In the genomic region with DNA sequence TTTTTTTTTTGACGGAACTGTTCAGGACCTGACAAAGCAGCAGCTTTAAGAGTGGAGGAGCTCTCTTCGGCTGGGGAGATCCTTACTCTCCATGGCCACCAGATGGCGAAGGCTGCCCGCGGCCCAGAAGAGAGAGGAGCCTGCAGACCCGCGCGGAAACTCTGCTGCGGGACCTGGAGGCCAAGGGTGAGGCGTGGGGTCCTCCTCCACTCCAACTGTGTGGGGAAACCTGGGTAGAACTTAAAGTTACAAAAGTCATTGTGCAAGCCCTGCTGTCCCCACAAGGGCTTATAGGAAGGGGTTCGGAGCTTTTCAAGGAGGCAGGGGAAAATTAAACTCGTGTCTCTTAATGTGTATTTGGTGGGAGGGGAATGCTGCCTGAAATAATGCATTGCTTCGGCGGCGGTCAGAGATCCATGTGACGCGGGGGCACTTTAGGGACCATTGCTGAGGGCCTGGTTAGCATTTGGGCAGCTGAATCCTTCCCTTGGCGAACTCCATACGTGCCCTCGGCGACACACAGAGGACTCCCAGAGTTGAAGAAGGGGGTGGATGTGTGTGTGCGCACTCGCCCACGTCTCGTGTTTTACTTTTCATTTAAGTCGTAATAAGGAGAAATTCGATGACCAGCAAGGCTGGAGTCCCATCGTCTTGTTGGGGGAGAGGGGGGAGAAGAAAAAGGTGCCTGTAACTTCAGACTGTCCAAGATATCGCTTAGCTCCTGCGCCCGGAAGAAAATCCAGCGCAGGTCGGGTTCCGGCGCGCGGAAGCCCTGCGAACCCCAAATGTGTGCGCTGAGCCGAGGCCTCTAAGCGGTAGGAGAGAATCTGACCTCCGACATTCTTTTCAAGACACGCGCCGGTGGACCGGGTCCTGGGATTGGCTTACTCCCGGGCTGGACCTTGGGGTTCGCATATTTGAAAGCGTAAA, we compare ENCODE assay signal across 8 cellular contexts. TPM values are rescaled to one million over a fixed set of nuclear protein-coding genes. Genes with fewer than 3 reads are reported as not detected.
DNase-seq lines count a peak whose midpoint lies in the region; ATAC-seq and TF ChIP-seq lines count a peak whose summit lies in the region.

No MANE protein-coding gene starts in this region.

- peak; percentile 84 for TF ChIP-seq CTCF in CD14-positive monocyte (IDR thresholded peaks at IDR 0.05)

- H3K27me3 Mint-ChIP-seq in CD14-positive monocyte (ENCODE audit: low read depth in 3 of 3) = peaks cover 71 to 82% (median 77%) of the 10 kb centered on the region in 3 donors

- H3K27me3 ChIP-seq in mucosa of rectum (ENCODE audit: control insufficient read depth in 2 of 2, insufficient read depth in 2 of 2, low read length in 2 of 2) = peaks cover 45 to 49% of the 10 kb centered on the region in 2 donors

- DNase-seq in CD14-positive monocyte (ENCODE audit: low spot score) (peak; percentile 61), NOMO-1 treated with DMSO at 0.1 percent for 48 hours (lab: John Stamatoyannopoulos, UW; ENCODE audit: unreplicated experiment) (peak; percentile 85), activated T-cell treated with anti-CD3 and anti-CD28 coated beads for 1 hour (ENCODE audit: low read depth) (peak; percentile 66), epidermal melanocyte (ENCODE audit: insufficient read length, low spot score) (peak; percentile 92)
- DNase-seq in stimulated activated CD8-positive, alpha-beta memory T cell treated with anti-CD3 and anti-CD28 coated beads, Interleukin-4, amount 100 ng/mL, for 24 hours (ENCODE audit: low read depth) = peak; percentile 69

- peak overlapping the region; percentile 32 to 36 for H3K9ac ChIP-seq in mucosa of rectum (ENCODE audit: low read depth in 1 of 2, low read length in 2 of 2)

- H3K4me3 Mint-ChIP-seq in CD14-positive monocyte = peak overlapping the region; percentile 97 to 100

- H3K27ac ChIP-seq in mucosa of rectum (ENCODE audit: low read depth in 2 of 2, low read length in 2 of 2) = no peak overlapping the region

- ATAC-seq in GM19328 (IDR thresholded peaks at IDR 0.05; ENCODE audit: unreplicated experiment) = peak; percentile 96
- peak; percentile 96 for ATAC-seq in HG03457 (IDR thresholded peaks at IDR 0.05; ENCODE audit: unreplicated experiment)

- H3K4me1 ChIP-seq in mucosa of rectum (ENCODE audit: control insufficient read depth in 2 of 2, insufficient read depth in 2 of 2, low read length in 2 of 2) = peaks cover 15 to 23% of the 10 kb centered on the region in 2 donors

- no peaks in the 10 kb centered on the region for H3K36me3 ChIP-seq in mucosa of rectum (ENCODE audit: control insufficient read depth in 2 of 2, insufficient read depth in 2 of 2, low read length in 2 of 2)

- H3K27ac Mint-ChIP-seq in CD14-positive monocyte = peak overlapping the region in 3 of 7 donors; percentile 46 to 77 (median 59)

- H3K36me3 Mint-ChIP-seq in CD14-positive monocyte = peaks cover 8 to 16% of the 10 kb centered on the region in 2 donors

- H3K9me3 Mint-ChIP-seq in CD14-positive monocyte = peaks cover 0 to 27% (median 14%) of the 10 kb centered on the region in 7 donors

- H3K9me3 ChIP-seq in mucosa of rectum (ENCODE audit: control insufficient read depth in 2 of 2, low read length in 2 of 2) = no peaks in the 10 kb centered on the region

- H3K4me1 Mint-ChIP-seq in CD14-positive monocyte = peaks cover 37% of the 10 kb centered on the region

- peak overlapping the region; percentile 79 to 82 for H3K4me3 ChIP-seq in mucosa of rectum (ENCODE audit: low read length in 2 of 2)

- intact Hi-C loops in CD14-positive monocyte (cut with micrococcal nuclease) = loop anchor here (5.0 to 10.0 kb wide), 2 partner anchors 615 to 622 kb away; no protein-coding TSS in a partner anchor

RNA-seq across cellular contexts. Expression of gene EOMES, which starts 9.7 kb away (rescaled TPM):
- polyA plus RNA-seq in CD14-positive monocyte = under 1 TPM; 0.09 to 0.21 TPM
